Comparison of ENCODE assay signal across 8 cellular contexts in genomic region chr17:19377602-19378415, GRCh38. TPM values are rescaled to one million over a fixed set of nuclear protein-coding genes. Genes with fewer than 3 reads are reported as not detected.
DNase-seq lines count a peak whose midpoint lies in the region; ATAC-seq and TF ChIP-seq lines count a peak whose summit lies in the region.

No MANE protein-coding gene starts in this region.

- peaks cover 9% of the 10 kb centered on the region for H3K4me1 Mint-ChIP-seq in activated naive CD8-positive, alpha-beta T cell (ENCODE audit: low read depth)

- TF ChIP-seq POLR2A in suprapubic skin (IDR thresholded peaks at IDR 0.05): peak in 1 of 2 donors; percentile 37

- no peaks in the 10 kb centered on the region for H3K9me3 Mint-ChIP-seq in activated naive CD8-positive, alpha-beta T cell (ENCODE audit: low read depth)

- H3K27me3 Mint-ChIP-seq in activated naive CD8-positive, alpha-beta T cell: no peaks in the 10 kb centered on the region

- TF ChIP-seq EP300 in suprapubic skin (IDR thresholded peaks at IDR 0.05): no peak

- H3K36me3 ChIP-seq in suprapubic skin: peaks cover 33% of the 10 kb centered on the region

- DNase-seq in GM10266 (ENCODE audit: extremely low spot score): peak; percentile 100
- DNase-seq in NCI-H1092 treated with DMSO at 0.1 percent for 48 hours (lab: John Stamatoyannopoulos, UW): peak; percentile 96
- DNase-seq in glomerular endothelial cell (ENCODE audit: extremely low read depth, low read depth, low spot score): peak; percentile 80
- DNase-seq in nucleus accumbens (lab: John Stamatoyannopoulos, UW): peak; percentile 88 to 100 (median 98)
- DNase-seq in suprapubic skin (ENCODE audit: low spot score in 2 of 2): peak; percentile 98 to 99

- no peaks in the 10 kb centered on the region for H3K9me3 ChIP-seq in suprapubic skin

- no peaks in the 10 kb centered on the region for H3K27me3 ChIP-seq in suprapubic skin

- H3K27ac ChIP-seq in suprapubic skin: peak overlapping the region; percentile 95

- ATAC-seq in HG02623 (IDR thresholded peaks at IDR 0.05; ENCODE audit: unreplicated experiment): peak; percentile 92
- peak; percentile 92 for ATAC-seq in SK-N-SH treated with all-trans-retinoic acid at 6 μM for 48 hours

- H3K36me3 Mint-ChIP-seq in activated naive CD8-positive, alpha-beta T cell: peaks cover 2% of the 10 kb centered on the region

- peak overlapping the region; percentile 98 for H3K27ac Mint-ChIP-seq in activated naive CD8-positive, alpha-beta T cell

- H3K4me3 Mint-ChIP-seq in activated naive CD8-positive, alpha-beta T cell: peak overlapping the region; percentile 100

- no peak for TF ChIP-seq CTCF in GM10266 (IDR thresholded peaks at IDR 0.05; ENCODE audit: control insufficient read depth, insufficient read depth, low read depth, missing control alignments)
- TF ChIP-seq CTCF in suprapubic skin (IDR thresholded peaks at IDR 0.05): no peak

- peaks cover 35% of the 10 kb centered on the region for H3K4me1 ChIP-seq in suprapubic skin

- H3K4me3 ChIP-seq in suprapubic skin: peak overlapping the region; percentile 92

- WGBS in suprapubic skin: under 1% methylated on average over 41 of the region's 67 CpGs

TF ChIP-seq in SK-N-SH treated with all-trans-retinoic acid at 6 μM for 48 hours, 23 proteins besides CTCF, POLR2A, EP300 and RAD21:
- TF ChIP-seq PATZ1 (CRISPR knock-in tag; IDR thresholded peaks at IDR 0.05; ENCODE audit: borderline replicate concordance) (no peak), PPARA (CRISPR knock-in tag; IDR thresholded peaks at IDR 0.05; ENCODE audit: borderline replicate concordance) (no peak), RARB (CRISPR knock-in tag; IDR thresholded peaks at IDR 0.05) (no peak), ZNF8 (CRISPR knock-in tag; IDR thresholded peaks at IDR 0.05) (no peak), ZNF565 (CRISPR knock-in tag; conservative IDR thresholded peaks at IDR 0.05; ENCODE audit: low read depth) (no peak), CREB5 (CRISPR knock-in tag; IDR thresholded peaks at IDR 0.05; ENCODE audit: low read depth) (no peak), CSRNP3 (CRISPR knock-in tag; IDR thresholded peaks at IDR 0.05) (no peak), BACH2 (CRISPR knock-in tag; IDR thresholded peaks at IDR 0.05; ENCODE audit: borderline replicate concordance) (no peak), ESRRG (CRISPR knock-in tag; IDR thresholded peaks at IDR 0.05) (no peak), ZFP30 (CRISPR knock-in tag; IDR thresholded peaks at IDR 0.05) (no peak), ARNTL (CRISPR knock-in tag; IDR thresholded peaks at IDR 0.05; ENCODE audit: borderline replicate concordance, low read depth) (no peak), SNAI2 (CRISPR knock-in tag; IDR thresholded peaks at IDR 0.05) (no peak), GLIS3 (CRISPR knock-in tag; IDR thresholded peaks at IDR 0.05) (no peak), ZFP3 (CRISPR knock-in tag; IDR thresholded peaks at IDR 0.05) (no peak)

RNA-seq across cellular contexts. Expression of gene MAPK7, which starts 0.5 kb away (rescaled TPM):
- total RNA-seq in glomerular endothelial cell: 24.9 and 36.8 TPM in 2 replicates
- total RNA-seq in suprapubic skin: 10 to 100 TPM; 30.9 to 47.1 (median 43.6) TPM

RNA-seq across cellular contexts. Expression of gene MFAP4, which starts 9.2 kb away (rescaled TPM):
- total RNA-seq in glomerular endothelial cell (not detected in 2 replicates), suprapubic skin (10 to 100 TPM; 14.9 to 27.8 (median 24.9) TPM)

RNA-seq across cellular contexts. Expression of gene B9D1, which starts 15.3 kb away (rescaled TPM):
- total RNA-seq in glomerular endothelial cell: 20.0 and 22.6 TPM in 2 replicates
- total RNA-seq in suprapubic skin: 10 to 100 TPM; 10.7 to 21.7 (median 17.3) TPM

RNA-seq across cellular contexts. Expression of gene RNF112, which starts 33.2 kb away (rescaled TPM):
- total RNA-seq in glomerular endothelial cell: 0.12 TPM in 1 of 2 replicates, not detected in the other
- 1 to 10 TPM in 3 of 4 donors, under 1 TPM in 1; 0.62 to 3.9 (median 1.5) TPM for total RNA-seq in suprapubic skin

Comparison
In these comparisons a context has a peak if more than half of its experiments do, and no peak if none do; other contexts are left out.
1. Peak in every context shown above with its lines: DNase-seq, ATAC-seq, H3K4me3 ChIP-seq and H3K27ac ChIP-seq.
2. RNA of gene MFAP4, which starts 9.2 kb away (total RNA-seq): 14.9 to 27.8 TPM in suprapubic skin; not detected in glomerular endothelial cell; every median in the first group is over 10 times any median in the second.